Comparison of ENCODE assay signal across 8 cellular contexts in genomic region chr2:70124983-70125480, GRCh38. TPM values are rescaled to one million over a fixed set of nuclear protein-coding genes. Genes with fewer than 3 reads are reported as not detected.
A peak's percentile ranks its signal among the peaks of the same experiment; 100 is the strongest.
DNase-seq lines count a peak whose midpoint lies in the region; ATAC-seq and TF ChIP-seq lines count a peak whose summit lies in the region.

No MANE protein-coding gene starts in this region.

- no peak for TF ChIP-seq CTCF in suprapubic skin (IDR thresholded peaks at IDR 0.05)

- ATAC-seq in CD4-positive, CD25-positive, alpha-beta regulatory T cell (ENCODE audit: low read depth in 2 of 2) = peak; percentile 71 to 76
- ATAC-seq in GM21825 (IDR thresholded peaks at IDR 0.05; ENCODE audit: unreplicated experiment) (peak; percentile 30), HG02981 (IDR thresholded peaks at IDR 0.05; ENCODE audit: unreplicated experiment) (no peak)

- H3K27me3 Mint-ChIP-seq in CD4-positive, CD25-positive, alpha-beta regulatory T cell = peaks cover 13% of the 10 kb centered on the region

- peak overlapping the region; percentile 98 for H3K27ac ChIP-seq in CD4-positive, CD25-positive, alpha-beta regulatory T cell (ENCODE audit: insufficient read depth, low read length, poor library complexity, severe bottlenecking)
- H3K27ac ChIP-seq in esophagus (ENCODE audit: low read depth in 2 of 2, low read length in 1 of 2) = peak overlapping the region; percentile 98 to 99
- peak overlapping the region; percentile 100 for H3K27ac ChIP-seq in suprapubic skin

- DNase-seq in CD4-positive, CD25-positive, alpha-beta regulatory T cell = peak; percentile 63 to 77 (median 77)
- DNase-seq in NCI-H510A (lab: John Stamatoyannopoulos, UW) = peak; percentile 20
- DNase-seq in activated T-cell treated with anti-CD3 and anti-CD28 coated beads for 4 hours = peak; percentile 55
- DNase-seq in suprapubic skin (ENCODE audit: low spot score in 2 of 2) = peak; percentile 87 to 90

- no peaks in the 10 kb centered on the region for H3K9me3 ChIP-seq in CD4-positive, CD25-positive, alpha-beta regulatory T cell (ENCODE audit: control insufficient read depth in 2 of 2, low read length in 2 of 2)
- no peaks in the 10 kb centered on the region for H3K9me3 ChIP-seq in esophagus (ENCODE audit: control insufficient read depth in 2 of 2, insufficient read depth in 1 of 2, low read depth in 1 of 2, low read length in 1 of 2)
- H3K9me3 ChIP-seq in mucosa of stomach (ENCODE audit: control insufficient read depth, low read length) = no peaks in the 10 kb centered on the region
- no peaks in the 10 kb centered on the region for H3K9me3 ChIP-seq in suprapubic skin

- H3K4me1 ChIP-seq in CD4-positive, CD25-positive, alpha-beta regulatory T cell (ENCODE audit: control insufficient read depth, insufficient read depth, low read length, poor library complexity, severe bottlenecking) = peaks cover 58% of the 10 kb centered on the region
- H3K4me1 ChIP-seq in esophagus (ENCODE audit: control insufficient read depth in 2 of 2, insufficient read depth in 2 of 2, low read length in 1 of 2) (no peaks in the 10 kb centered on the region), mucosa of stomach (ENCODE audit: control insufficient read depth, insufficient read depth, low read length) (peaks cover 14% of the 10 kb centered on the region), suprapubic skin (peaks cover 46% of the 10 kb centered on the region)

- no peaks in the 10 kb centered on the region for H3K27me3 ChIP-seq in CD4-positive, CD25-positive, alpha-beta regulatory T cell (ENCODE audit: control insufficient read depth, insufficient read depth, low read length)
- H3K27me3 ChIP-seq in esophagus (ENCODE audit: control insufficient read depth in 1 of 2, insufficient read depth in 2 of 2, low read length in 2 of 2) (no peaks in the 10 kb centered on the region), mucosa of stomach (ENCODE audit: control insufficient read depth, insufficient read depth, low read length) (no peaks in the 10 kb centered on the region), suprapubic skin (no peaks in the 10 kb centered on the region)

- 0% methylated on average over 33 to 36 of the region's 36 CpGs for WGBS in esophagus, 2 donors
- under 1% methylated on average over 36 of the region's 36 CpGs for WGBS in suprapubic skin

- peaks cover 5 to 78% (median 56%) of the 10 kb centered on the region in 4 donors for H3K4me1 Mint-ChIP-seq in CD4-positive, CD25-positive, alpha-beta regulatory T cell

- no peak for TF ChIP-seq EP300 in suprapubic skin (IDR thresholded peaks at IDR 0.05)

- H3K27ac Mint-ChIP-seq in CD4-positive, CD25-positive, alpha-beta regulatory T cell = peak overlapping the region; percentile 100

- TF ChIP-seq POLR2A in suprapubic skin (IDR thresholded peaks at IDR 0.05) = peak in 1 of 2 donors; percentile 52

- H3K9me3 Mint-ChIP-seq in CD4-positive, CD25-positive, alpha-beta regulatory T cell = peaks cover 0 to 2% (median 0%) of the 10 kb centered on the region in 7 donors

- H3K9ac ChIP-seq in mucosa of stomach (ENCODE audit: low read length) = peak overlapping the region; percentile 95

- H3K36me3 Mint-ChIP-seq in CD4-positive, CD25-positive, alpha-beta regulatory T cell = no peaks in the 10 kb centered on the region

- H3K4me3 ChIP-seq in CD4-positive, CD25-positive, alpha-beta regulatory T cell (ENCODE audit: low read depth, low read length) = peak overlapping the region; percentile 94
- peak overlapping the region; percentile 64 to 67 for H3K4me3 ChIP-seq in esophagus (ENCODE audit: low read depth in 1 of 2, low read length in 2 of 2)
- peak overlapping the region; percentile 92 for H3K4me3 ChIP-seq in mucosa of stomach (ENCODE audit: low read length)
- peak overlapping the region; percentile 74 for H3K4me3 ChIP-seq in suprapubic skin

- H3K36me3 ChIP-seq in CD4-positive, CD25-positive, alpha-beta regulatory T cell (ENCODE audit: control insufficient read depth, insufficient read depth, low read length) = no peaks in the 10 kb centered on the region
- H3K36me3 ChIP-seq in esophagus (ENCODE audit: control insufficient read depth in 2 of 2, insufficient read depth in 2 of 2, low read length in 1 of 2) (no peaks in the 10 kb centered on the region), mucosa of stomach (ENCODE audit: control insufficient read depth, insufficient read depth, low read length) (no peaks in the 10 kb centered on the region), suprapubic skin (no peaks in the 10 kb centered on the region)

- H3K4me3 Mint-ChIP-seq in CD4-positive, CD25-positive, alpha-beta regulatory T cell = peak overlapping the region; percentile 97 to 99 (median 98)

RNA-seq across cellular contexts. Expression of gene PCBP1, which starts 37.8 kb away (rescaled TPM):
- total RNA-seq in CD4-positive, CD25-positive, alpha-beta regulatory T cell = 330 TPM
- polyA plus RNA-seq in CD4-positive, CD25-positive, alpha-beta regulatory T cell = 100 to 1,000 TPM; 131 to 188 (median 173) TPM
- polyA plus RNA-seq in esophagus = 100 to 1,000 TPM; 314 to 323 TPM
- total RNA-seq in suprapubic skin = 100 to 1,000 TPM; 189 to 236 (median 222) TPM

Comparison
In these comparisons a context has a peak if more than half of its experiments do, and no peak if none do; other contexts are left out.
1. DNase-seq: peak in every context shown above with its lines; median percentile 88 in suprapubic skin; 77 in CD4-positive, CD25-positive, alpha-beta regulatory T cell; 55 in activated T-cell treated with anti-CD3 and anti-CD28 coated beads for 4 hours; 20 in NCI-H510A.